Comparison of ENCODE assay signal across 12 cellular contexts in the genomic region with DNA sequence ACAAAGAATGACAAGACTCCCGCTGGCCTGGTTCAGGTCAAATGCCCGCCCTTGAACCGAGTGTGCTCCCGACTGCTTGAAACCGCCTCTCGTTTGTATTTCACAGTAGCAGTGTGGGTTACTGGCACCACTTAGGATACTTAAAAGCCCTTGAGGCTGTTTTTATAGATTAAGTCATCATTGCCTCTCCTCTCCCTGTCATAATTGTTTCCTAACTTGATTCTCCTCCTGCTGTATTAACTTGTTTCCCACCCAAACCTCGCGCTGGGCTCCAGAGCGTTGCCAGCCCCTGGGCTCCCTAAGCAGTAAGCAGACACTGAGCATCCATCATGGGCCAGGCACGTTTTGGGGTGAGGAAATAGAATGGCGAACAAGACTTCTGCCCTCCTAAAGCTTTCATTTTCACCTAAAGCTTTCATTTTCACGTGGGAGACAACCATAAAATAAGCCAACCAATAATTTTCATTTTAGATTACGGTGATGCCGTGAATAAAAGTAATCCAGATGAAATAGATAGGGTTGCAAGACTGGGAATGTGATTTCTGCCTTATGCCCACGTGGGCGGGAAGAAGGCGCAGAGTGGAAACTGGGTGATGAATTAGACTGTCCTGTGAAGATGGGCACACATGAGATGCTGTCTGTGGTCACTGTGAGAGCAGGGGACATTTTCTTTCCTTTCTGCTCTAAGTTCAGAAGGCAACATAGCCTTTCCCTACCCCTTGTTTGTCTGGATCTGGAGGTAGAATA.
DNase-seq lines count a peak whose midpoint lies in the region; ATAC-seq, FAIRE-seq and TF ChIP-seq lines count a peak whose summit lies in the region.
"Had no signal": no experiment of that assay in that cellular context is flagged by ENCODE, and none has a peak within 500 bp of the region (broad histone marks: within the 10 kb centered on the region; RNA-seq: fewer than 3 reads in every experiment).

No MANE protein-coding gene starts in this region.

- no peaks in the 10 kb centered on the region for H3K27me3 Mint-ChIP-seq in natural killer cell (ENCODE audit: low read depth in 2 of 2)

- no TSS peak for BruUV-seq in GM12878 (replicated peaks; lab: Mats Ljungman, UMichigan)

- intact Hi-C loops in GM12878 (cut with micrococcal nuclease; ENCODE audit: unreplicated experiment) (no loop called here), natural killer cell (cut with micrococcal nuclease) (no loop called here)

- peak overlapping the region; percentile 80 to 94 for H3K27ac Mint-ChIP-seq in natural killer cell
- H3K27ac Mint-ChIP-seq: nephron had no signal

- in situ Hi-C loops in GM12878 (cut with MboI), result no loop called here

- H3K9me3 ChIP-seq in GM12878 (replicated peaks; ENCODE audit: control insufficient read depth, insufficient read depth, low read length) (no peaks in the 10 kb centered on the region), small intestine (ENCODE audit: control insufficient read depth, low read depth) (no peaks in the 10 kb centered on the region)

- no peak overlapping the region for H3K4me3 ChIP-seq in GM12878
- no peak overlapping the region for H3K4me3 ChIP-seq in small intestine (ENCODE audit: low read depth in 1 of 2, low read length in 2 of 2)
- H3K4me3 ChIP-seq: GM23248 had no signal

- H3K27ac ChIP-seq in GM12878 (ENCODE audit: control insufficient read depth, insufficient read depth), result peak overlapping the region; percentile 59
- H3K27ac ChIP-seq in small intestine (ENCODE audit: low read depth in 1 of 2, low read length in 1 of 2), result peak overlapping the region in 1 of 2 donors; percentile 33
- H3K27ac ChIP-seq: brain microvascular endothelial cell, GM23248 had no signal

- no peak for DNase-seq in activated CD4-positive, CD25-positive, alpha-beta regulatory T cell treated with anti-CD3 and anti-CD28 coated beads, Interleukin-2, amount 50 U/mL, for 72 hours
- DNase-seq in NCI-H2029 (lab: John Stamatoyannopoulos, UW) (peak; percentile 58), GM12878 (ENCODE audit: low read depth, low spot score) (no peak), natural killer cell (no peak), pons (ENCODE audit: low spot score) (no peak), small intestine (no peak), NCI-H82 (lab: John Stamatoyannopoulos, UW) (no peak)
- DNase-seq: brain microvascular endothelial cell, erythroblast, GM23248 had no signal

- peaks cover 21% of the 10 kb centered on the region for H3K79me2 ChIP-seq in GM12878 (ENCODE audit: control insufficient read depth, insufficient read depth, low read length)

- H3K27me3 ChIP-seq in GM12878 (replicated peaks in 1 of 2; ENCODE audit: control insufficient read depth in 2 of 2, insufficient read depth in 2 of 2, low read length in 1 of 2), result no peaks in the 10 kb centered on the region
- H3K27me3 ChIP-seq in small intestine (ENCODE audit: control insufficient read depth in 2 of 2, insufficient read depth in 2 of 2, low read length in 2 of 2), result no peaks in the 10 kb centered on the region
- H3K27me3 ChIP-seq: brain microvascular endothelial cell had no signal

- H3K4me2 ChIP-seq in GM12878 (ENCODE audit: control insufficient read depth, insufficient read depth), result peak overlapping the region; percentile 21; the same call in 1 of the 2 replicates

- CTCF ChIA-PET in GM12878 (lab: Yijun Ruan, JAX), result interaction anchor here (1.0 to 1.6 kb wide), 4 partner anchors 14 to 88 kb away, joined by 3 to 6 read pairs (median 4); no protein-coding TSS in a partner anchor

- FAIRE-seq in GM12878 (lab: Jason Lieb, UNC) (no peak), small intestine (lab: Jason Lieb, UNC) (no peak)

- TF ChIP-seq CTCF in GM12878 (IDR thresholded peaks at IDR 0.05 in 2 of 3, conservative IDR thresholded peaks at IDR 0.05 in 1 of 3; ENCODE audit: control insufficient read depth in 2 of 3, extremely low read depth in 1 of 3, insufficient read depth in 1 of 3, low read depth in 3 of 3, low read length in 3 of 3), result no peak
- no peak for TF ChIP-seq CTCF in natural killer cell (IDR thresholded peaks at IDR 0.05)

- H4K20me1 ChIP-seq in GM12878 (ENCODE audit: control insufficient read depth, insufficient read depth), result no peaks in the 10 kb centered on the region

- no peak for TF ChIP-seq POLR2A in GM12878 (IDR thresholded peaks at IDR 0.05; ENCODE audit: low read depth, low read length)

- H3K4me1 ChIP-seq in GM12878 (ENCODE audit: control insufficient read depth, insufficient read depth, low read length), result peaks cover 10% of the 10 kb centered on the region
- H3K4me1 ChIP-seq in small intestine (ENCODE audit: control insufficient read depth in 2 of 2, insufficient read depth in 1 of 2, low read depth in 1 of 2, low read length in 1 of 2), result peaks cover 0 to 5% of the 10 kb centered on the region in 2 donors

- ATAC-seq in activated CD4-positive, CD25-positive, alpha-beta regulatory T cell treated with anti-CD3 and anti-CD28 coated beads, Interleukin-2, amount 50 U/mL, for 24 hours, result peak; percentile 36 to 47
- ATAC-seq in GM12878, result peak; percentile 82
- peak; percentile 35 to 55 (median 37) for ATAC-seq in natural killer cell

- H3K36me3 Mint-ChIP-seq in natural killer cell, result peaks cover 12% of the 10 kb centered on the region

- RAD21 ChIA-PET in GM12878 (lab: Charles Lee; ENCODE audit: unreplicated experiment), result interaction anchor here (0.6 to 1.2 kb wide), 3 partner anchors 8 to 88 kb away, joined by 3 to 7 read pairs (median 5); no protein-coding TSS in a partner anchor

- POLR2A ChIA-PET in GM12878 (lab: Charles Lee), result interaction anchor here (1.6 kb wide), 1 partner anchor 35 kb away, joined by 4 read pairs; no protein-coding TSS in a partner anchor

- H3K9me3 Mint-ChIP-seq in natural killer cell, result no peaks in the 10 kb centered on the region
- H3K9me3 Mint-ChIP-seq: nephron had no signal

- peak overlapping the region; percentile 7 for H3K4me3 Mint-ChIP-seq in natural killer cell
- H3K4me3 Mint-ChIP-seq: nephron had no signal

- peak overlapping the region; percentile 62 for H2AFZ ChIP-seq in GM12878 (ENCODE audit: control insufficient read depth, low read depth, low read length)
- H2AFZ ChIP-seq: GM23248 had no signal

- WGBS in GM12878 (ENCODE audit: insufficient coverage, insufficient replicate concordance, low lambda C conversion rate, missing lambda C conversion rate), result 91% methylated on average over 17 of the region's 17 CpGs
- 80 to 84% (median 80%) methylated on average over 17 of the region's 17 CpGs for WGBS in small intestine, 3 donors

- TF ChIP-seq RAD21 in GM12878 (IDR thresholded peaks at IDR 0.05; ENCODE audit: insufficient read depth, low read depth, low read length), result no peak

- SMC1A ChIA-PET in GM12878 (lab: Charles Lee; ENCODE audit: uncharacterized antibody, unreplicated experiment), result interaction anchor here (1.0 to 2.0 kb wide), 6 partner anchors 10 to 35 kb away, joined by 3 to 6 read pairs (median 4); no protein-coding TSS in a partner anchor

- H3K4me1 Mint-ChIP-seq in natural killer cell, result peaks cover 73 to 81% of the 10 kb centered on the region in 2 donors
- H3K4me1 Mint-ChIP-seq: nephron had no signal

- H3K9ac ChIP-seq in GM12878 (ENCODE audit: control insufficient read depth, insufficient read depth, low read length), result peak overlapping the region; percentile 24; the same call in 1 of the 2 replicates
- H3K9ac ChIP-seq: GM23248 had no signal

- TF ChIP-seq EP300 in GM12878 (IDR thresholded peaks at IDR 0.05; ENCODE audit: borderline replicate concordance in 1 of 2, control insufficient read depth in 1 of 2, low read depth in 2 of 2, low read length in 2 of 2), result no peak

- peaks cover 5 to 9% of the 10 kb centered on the region in 2 experiments for H3K36me3 ChIP-seq in GM12878 (ENCODE audit: control insufficient read depth in 2 of 2, insufficient read depth in 2 of 2, low read length in 1 of 2)
- H3K36me3 ChIP-seq in small intestine (ENCODE audit: control insufficient read depth in 2 of 2, insufficient read depth in 2 of 2, low read length in 2 of 2), result peaks cover 0 to 6% of the 10 kb centered on the region in 2 donors
- H3K36me3 ChIP-seq: brain microvascular endothelial cell had no signal

TF ChIP-seq in GM12878, 131 proteins besides CTCF, POLR2A, EP300 and RAD21:
- TF ChIP-seq RUNX3 (IDR thresholded peaks at IDR 0.05; ENCODE audit: low read length), result peak; percentile 36; the same call in 1 of the 2 replicates
- 0 out of 2 replicates have a peak, but pooled peaks have one; percentile 13 for TF ChIP-seq YY1 (IDR thresholded peaks at IDR 0.05; ENCODE audit: low read depth, low read length)
- no peak for TF ChIP-seq NR2F1 (conservative IDR thresholded peaks at IDR 0.05)
- TF ChIP-seq TCF7 (IDR thresholded peaks at IDR 0.05; ENCODE audit: borderline replicate concordance), result no peak
- TF ChIP-seq EED (IDR thresholded peaks at IDR 0.05; ENCODE audit: low read depth), result no peak
- peak; percentile 69 to 71 for TF ChIP-seq BHLHE40 (IDR thresholded peaks at IDR 0.05; ENCODE audit: borderline replicate concordance in 1 of 2, low read depth in 2 of 2, low read length in 1 of 2)
TF ChIP-seq in GM12878: peak in this region for 3.
